8 cellular contexts compared by ENCODE assay signal in the genomic region with DNA sequence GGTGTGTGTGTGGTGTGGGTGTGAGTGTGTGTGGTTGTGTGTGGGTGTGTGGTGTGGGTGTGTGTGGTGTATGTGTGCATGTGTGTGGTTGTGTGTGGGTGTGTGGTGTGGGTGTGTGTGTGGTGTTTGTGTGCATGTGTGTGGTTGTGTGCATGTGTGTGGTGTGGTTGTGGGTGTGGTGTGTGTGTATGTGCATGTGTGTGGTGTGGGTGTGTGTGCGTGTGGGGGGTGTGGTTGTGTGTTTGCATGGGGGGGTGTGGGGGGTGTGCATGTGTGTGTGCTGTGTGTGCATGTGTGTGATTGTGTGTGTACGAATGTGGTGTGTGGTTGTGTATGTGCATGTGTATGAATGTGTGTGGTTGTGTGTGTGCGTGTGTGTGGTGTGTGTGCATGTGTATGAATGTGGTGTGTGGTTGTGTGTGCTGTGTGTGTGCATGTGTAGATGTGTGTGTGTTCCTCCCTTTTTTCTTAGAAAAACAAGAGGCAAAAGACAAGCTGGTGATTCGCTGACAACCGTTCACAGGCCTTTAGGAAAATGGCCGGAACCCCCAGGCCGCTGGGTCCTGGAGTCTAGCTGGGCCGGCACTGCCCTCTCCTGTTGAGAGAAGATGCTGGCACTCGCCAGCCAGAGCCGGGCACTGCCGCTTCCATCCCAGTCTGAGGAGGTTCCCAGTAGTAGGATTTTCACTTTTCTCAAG. TPM values are rescaled to one million over a fixed set of nuclear protein-coding genes. Genes with fewer than 3 reads are reported as not detected.
DNase-seq lines count a peak whose midpoint lies in the region; ATAC-seq lines count a peak whose summit lies in the region.
"Had no signal": no experiment of that assay in that cellular context is flagged by ENCODE, and none has a peak within 500 bp of the region (broad histone marks: within the 10 kb centered on the region; RNA-seq: fewer than 3 reads in every experiment).

No MANE protein-coding gene starts in this region.

- H3K27ac Mint-ChIP-seq in activated CD8-positive, alpha-beta memory T cell treated with anti-CD3 and anti-CD28 coated beads, Interleukin-2, amount 10 ng/mL, durations not matched to agents 7 days and 5 days = no peak overlapping the region
- H3K27ac Mint-ChIP-seq: memory B cell had no signal

- CTCF ChIA-PET in activated CD8-positive, alpha-beta memory T cell treated with anti-CD3 and anti-CD28 coated beads, Interleukin-2, amount 10 ng/mL, durations not matched to agents 7 days and 5 days (lab: Charles Lee) = no interaction called here

- DNase-seq in HT-29 (ENCODE audit: low spot score) = peak; percentile 62
- peak; percentile 9 for DNase-seq in amniotic stem cell (lab: John Stamatoyannopoulos, UW)
- DNase-seq in left ventricle myocardium superior = peak; percentile 82
- peak; percentile 16 for DNase-seq in skeletal muscle cell (ENCODE audit: low read depth)
- no peak for DNase-seq in ecto neural progenitor cell (ENCODE audit: low spot score)
- no peak for DNase-seq in activated CD8-positive, alpha-beta memory T cell treated with anti-CD3 and anti-CD28 coated beads, Interleukin-2, amount 10 ng/mL, durations not matched to agents 7 days and 5 days

- H3K4me3 ChIP-seq in skeletal muscle cell (ENCODE audit: low read depth, low read length) = no peak overlapping the region

- H3K4me1 Mint-ChIP-seq in activated CD8-positive, alpha-beta memory T cell treated with anti-CD3 and anti-CD28 coated beads, Interleukin-2, amount 10 ng/mL, durations not matched to agents 7 days and 5 days = no peaks in the 10 kb centered on the region
- H3K4me1 Mint-ChIP-seq: memory B cell had no signal

- no peaks in the 10 kb centered on the region for H3K9me3 Mint-ChIP-seq in activated CD8-positive, alpha-beta memory T cell treated with anti-CD3 and anti-CD28 coated beads, Interleukin-2, amount 10 ng/mL, durations not matched to agents 7 days and 5 days (ENCODE audit: low read depth)
- H3K9me3 Mint-ChIP-seq: memory B cell had no signal

- H3K36me3 Mint-ChIP-seq in activated CD8-positive, alpha-beta memory T cell treated with anti-CD3 and anti-CD28 coated beads, Interleukin-2, amount 10 ng/mL, durations not matched to agents 7 days and 5 days = no peaks in the 10 kb centered on the region
- H3K36me3 Mint-ChIP-seq: memory B cell had no signal

- intact Hi-C loops in left ventricle myocardium superior (cut with micrococcal nuclease) = no loop called here

- H3K4me3 Mint-ChIP-seq in activated CD8-positive, alpha-beta memory T cell treated with anti-CD3 and anti-CD28 coated beads, Interleukin-2, amount 10 ng/mL, durations not matched to agents 7 days and 5 days = no peak overlapping the region
- H3K4me3 Mint-ChIP-seq: memory B cell had no signal

- H3K27me3 Mint-ChIP-seq in activated CD8-positive, alpha-beta memory T cell treated with anti-CD3 and anti-CD28 coated beads, Interleukin-2, amount 10 ng/mL, durations not matched to agents 7 days and 5 days = no peaks in the 10 kb centered on the region

- ATAC-seq in left ventricle myocardium superior (peak; percentile 89), GM18502 (IDR thresholded peaks at IDR 0.05; ENCODE audit: poor library complexity, unreplicated experiment) (no peak)
- ATAC-seq in activated CD8-positive, alpha-beta memory T cell treated with anti-CD3 and anti-CD28 coated beads, Interleukin-2, amount 10 ng/mL, durations not matched to agents 7 days and 5 days = no peak

RNA-seq across cellular contexts. Expression of gene ARHGEF16, which starts 44.6 kb away (rescaled TPM):
- total RNA-seq in HT-29 (2014; rRNA removed; shearing (Covaris generic)) = 124 and 137 TPM in 2 replicates
- 1.7 TPM for total RNA-seq in left ventricle myocardium superior
- total RNA-seq in activated CD8-positive, alpha-beta memory T cell treated with anti-CD3 and anti-CD28 coated beads, Interleukin-2, amount 10 ng/mL, durations not matched to agents 7 days and 5 days = not detected

Comparison
In these comparisons a context has a peak if more than half of its experiments do, and no peak if none do; other contexts are left out.
1. DNase-seq: peak in HT-29 (single experiment), amniotic stem cell (single experiment), left ventricle myocardium superior (single experiment) and skeletal muscle cell (single experiment); none in ecto neural progenitor cell (single experiment) and activated CD8-positive, alpha-beta memory T cell treated with anti-CD3 and anti-CD28 coated beads, Interleukin-2, amount 10 ng/mL, durations not matched to agents 7 days and 5 days (single experiment).
2. RNA of gene ARHGEF16, which starts 44.6 kb away (total RNA-seq): 124 to 137 TPM in HT-29; 1.7 TPM in left ventricle myocardium superior (single experiment) and not detected in activated CD8-positive, alpha-beta memory T cell treated with anti-CD3 and anti-CD28 coated beads, Interleukin-2, amount 10 ng/mL, durations not matched to agents 7 days and 5 days; every median in the first group is over 10 times any median in the second.